In genomic region chr15:75683646-75684312, GRCh38 we compare ENCODE assay signal across 8 cellular contexts. TPM values are rescaled to one million over a fixed set of nuclear protein-coding genes. Genes with fewer than 3 reads are reported as not detected.
DNase-seq lines count a peak whose midpoint lies in the region; TF ChIP-seq lines count a peak whose summit lies in the region.
"Not testable (repeated sequence)": the region's sequence is repeated elsewhere in the genome, so short reads cannot be mapped to it uniquely, and the experiment has no call there.

No MANE protein-coding gene starts in this region.

- H3K79me2 ChIP-seq in fibroblast of lung (ENCODE audit: control insufficient read depth, insufficient read depth, low read length), result not testable (repeated sequence)

- not testable (repeated sequence) for H4K20me1 ChIP-seq in BLaER1 treated with 17β-estradiol and CSF1 and Interleukin-3, amounts not matched to agents 10 nM and 100 nM; fibroblast of lung (ENCODE audit: control insufficient read depth, extremely low read depth, insufficient read depth, low read length)

- DNase-seq in H7, result peak; percentile 98
- peak; percentile 20 for DNase-seq in NCI-H2171 (lab: John Stamatoyannopoulos, UW)
- peak; percentile 54 for DNase-seq in T-helper 9 cell
- peak; percentile 49 for DNase-seq in activated gamma-delta T cell treated with anti-CD3 and anti-CD28 coated beads, Interleukin-2, amount 50 U/mL, for 16 hours (ENCODE audit: low read depth)
- peak; percentile 35 to 45 for DNase-seq in fibroblast of lung (ENCODE audit: low read depth in 2 of 2)
- peak; percentile 59 for DNase-seq in myocyte (ENCODE audit: low read depth)
- peak; percentile 36 for DNase-seq in stimulated activated CD8-positive, alpha-beta memory T cell treated with anti-CD3 and anti-CD28 coated beads, Interleukin-12 subunit alpha, Interleukin-12 subunit beta, amount 100 ng/mL, for 4 hours (ENCODE audit: low read depth)

- H3K9me3 ChIP-seq in BLaER1 treated with 17β-estradiol and CSF1 and Interleukin-3, amounts not matched to agents 10 nM and 100 nM (replicated peaks in 1 of 11); fibroblast of lung (ENCODE audit: control insufficient read depth, insufficient read depth, low read depth, low read length): not testable (repeated sequence)

- not testable (repeated sequence) for H3K27me3 ChIP-seq in BLaER1 treated with 17β-estradiol and CSF1 and Interleukin-3, amounts not matched to agents 10 nM and 100 nM; H7 (ENCODE audit: control insufficient read depth, insufficient read depth, low read length); fibroblast of lung (ENCODE audit: control insufficient read depth, insufficient read depth, low read length)

- H3K36me3 ChIP-seq in BLaER1 treated with 17β-estradiol and CSF1 and Interleukin-3, amounts not matched to agents 10 nM and 100 nM; H7 (replicated peaks; ENCODE audit: control insufficient read depth, insufficient read depth, low read length): not testable (repeated sequence)
- peaks cover 42% of the 10 kb centered on the region for H3K36me3 ChIP-seq in fibroblast of lung (ENCODE audit: control insufficient read depth, insufficient read depth, low read length)

- H3K4me2 ChIP-seq in BLaER1 treated with 17β-estradiol and CSF1 and Interleukin-3, amounts not matched to agents 10 nM and 100 nM, result peak overlapping the region in 10 of 11 experiments; percentile 21 to 58 (median 41); a peak in 16 of 22 replicates
- H3K4me2 ChIP-seq in fibroblast of lung (ENCODE audit: extremely low read depth, insufficient read depth, low read length), result not testable (repeated sequence)

- not testable (repeated sequence) for H3K4me3 ChIP-seq in BLaER1 treated with 17β-estradiol and CSF1 and Interleukin-3, amounts not matched to agents 10 nM and 100 nM; H7 (ENCODE audit: insufficient read depth, low read depth, low read length); fibroblast of lung (replicated peaks in 1 of 4; ENCODE audit: control extremely low read depth in 1 of 4, insufficient read depth in 1 of 4, low read depth in 3 of 4, low read length in 4 of 4)

- H3K27ac ChIP-seq in BLaER1 treated with 17β-estradiol and CSF1 and Interleukin-3, amounts not matched to agents 10 nM and 100 nM; fibroblast of lung (ENCODE audit: insufficient read depth, low read length): not testable (repeated sequence)

- H2AFZ ChIP-seq in fibroblast of lung (ENCODE audit: low read length), result not testable (repeated sequence)

- TF ChIP-seq CTCF in fibroblast of lung (conservative IDR thresholded peaks at IDR 0.05 in 1 of 2, IDR thresholded peaks at IDR 0.05 in 1 of 2; ENCODE audit: low read depth in 1 of 2, low read length in 2 of 2), result peak; percentile 51 to 72

- H3K4me1 ChIP-seq in BLaER1 treated with 17β-estradiol and CSF1 and Interleukin-3, amounts not matched to agents 10 nM and 100 nM, result peaks cover 0 to 28% (median 21%) of the 10 kb centered on the region in 10 experiments; a peak in 13 of 20 replicates
- H3K4me1 ChIP-seq in fibroblast of lung (ENCODE audit: control insufficient read depth, extremely low read depth, insufficient read depth, low read length), result not testable (repeated sequence)

- not testable (repeated sequence) for H3K9ac ChIP-seq in BLaER1 treated with 17β-estradiol and CSF1 and Interleukin-3, amounts not matched to agents 10 nM and 100 nM; fibroblast of lung (ENCODE audit: insufficient read depth, low read length)

RNA-seq across cellular contexts. Expression of gene CSPG4, which starts 28.9 kb away (rescaled TPM):
- total RNA-seq in H7 (2014; rRNA removed; shearing (Covaris generic)), result 4.3 and 5.0 TPM in 2 replicates
- total RNA-seq in fibroblast of lung, result 26.5 and 109 TPM in 2 replicates
- 14.5 and 23.1 TPM in 2 replicates for polyA plus RNA-seq in fibroblast of lung
- polyA plus RNA-seq in fibroblast of lung (2012), result 47.8 and 91.2 TPM in 2 replicates
- polyA minus RNA-seq in fibroblast of lung (ENCODE audit: low replicate concordance), result 130 and 217 TPM in 2 replicates
- total RNA-seq in myocyte, result 6.2 and 19.6 TPM in 2 replicates
- polyA plus RNA-seq in myocyte (2012), result 21.0 TPM

RNA-seq across cellular contexts. Expression of gene SNX33, which starts 36.1 kb away (rescaled TPM):
- total RNA-seq in H7 (2014; rRNA removed; shearing (Covaris generic)), result 13.3 and 14.3 TPM in 2 replicates
- total RNA-seq in fibroblast of lung (19.5 and 24.6 TPM in 2 replicates), myocyte (17.0 and 19.5 TPM in 2 replicates)
- polyA plus RNA-seq in fibroblast of lung, result 16.1 and 17.5 TPM in 2 replicates
- polyA plus RNA-seq in fibroblast of lung (2012), result 20.9 and 26.8 TPM in 2 replicates
- 58.1 and 71.4 TPM in 2 replicates for polyA minus RNA-seq in fibroblast of lung (ENCODE audit: low replicate concordance)
- polyA plus RNA-seq in myocyte (2012), result 24.4 TPM

RNA-seq across cellular contexts. Expression of gene IMP3, which starts 43.8 kb away (rescaled TPM):
- 132 and 168 TPM in 2 replicates for total RNA-seq in H7 (2014; rRNA removed; shearing (Covaris generic))
- total RNA-seq in fibroblast of lung (45.1 and 58.6 TPM in 2 replicates), myocyte (127 and 146 TPM in 2 replicates)
- polyA plus RNA-seq in fibroblast of lung, result 34.0 and 48.4 TPM in 2 replicates
- polyA plus RNA-seq in fibroblast of lung (2012), result 38.6 and 64.8 TPM in 2 replicates
- polyA minus RNA-seq in fibroblast of lung (ENCODE audit: low replicate concordance), result 8.4 and 8.6 TPM in 2 replicates
- 52.5 TPM for polyA plus RNA-seq in myocyte (2012)

RNA-seq across cellular contexts. Expression of gene SNUPN, which starts 58.3 kb away (rescaled TPM):
- total RNA-seq in H7 (2014; rRNA removed; shearing (Covaris generic)), result 19.2 and 23.4 TPM in 2 replicates
- 31.3 and 32.7 TPM in 2 replicates for total RNA-seq in fibroblast of lung
- polyA plus RNA-seq in fibroblast of lung, result 32.1 and 35.9 TPM in 2 replicates
- polyA plus RNA-seq in fibroblast of lung (2012), result 24.7 and 30.6 TPM in 2 replicates
- 4.9 and 13.0 TPM in 2 replicates for polyA minus RNA-seq in fibroblast of lung (ENCODE audit: low replicate concordance)
- total RNA-seq in myocyte, result 30.4 and 33.0 TPM in 2 replicates
- polyA plus RNA-seq in myocyte (2012), result 26.2 TPM

Comparison
In these comparisons a context has a peak if more than half of its experiments do, and no peak if none do; other contexts are left out.
1. DNase-seq: peak in every context shown above with its lines; median percentile 98 in H7; 59 in myocyte; 54 in T-helper 9 cell; 49 in activated gamma-delta T cell treated with anti-CD3 and anti-CD28 coated beads, Interleukin-2, amount 50 U/mL, for 16 hours; 40 in fibroblast of lung; 36 in stimulated activated CD8-positive, alpha-beta memory T cell treated with anti-CD3 and anti-CD28 coated beads, Interleukin-12 subunit alpha, Interleukin-12 subunit beta, amount 100 ng/mL, for 4 hours; 20 in NCI-H2171.